In genomic region chr20:3889489-3890409, GRCh38 we compare ENCODE assay signal across 1 cellular context.
TF ChIP-seq lines count a peak whose summit lies in the region.

No MANE protein-coding gene starts in this region.

TF ChIP-seq in HEK293, 187 proteins besides CTCF, POLR2A, EP300 and RAD21 (continued from another document):
- TF ChIP-seq ZBTB11 (tag by site-specific recombination; conservative IDR thresholded peaks at IDR 0.05; ENCODE audit: low read depth): peak; percentile 87
- TF ChIP-seq ZBTB17 (tag by site-specific recombination; IDR thresholded peaks at IDR 0.05): peak; percentile 82; the same call in 1 of the 2 replicates
- TF ChIP-seq ZNF155 (tag by site-specific recombination; IDR thresholded peaks at IDR 0.05): no peak
- no peak for TF ChIP-seq ZNF843 (tag by site-specific recombination; IDR thresholded peaks at IDR 0.05)
- no peak for TF ChIP-seq ZNF654 (tag by site-specific recombination; IDR thresholded peaks at IDR 0.05; ENCODE audit: low read depth)
- TF ChIP-seq KLF8 (tag by site-specific recombination; IDR thresholded peaks at IDR 0.05): peak; percentile 50
- peak; percentile 72 for TF ChIP-seq ZBTB20 (tag by site-specific recombination; IDR thresholded peaks at IDR 0.05)
- TF ChIP-seq ZNF433 (tag by site-specific recombination; IDR thresholded peaks at IDR 0.05; ENCODE audit: low read depth): no peak
- no peak for TF ChIP-seq ZNF37A (tag by site-specific recombination; IDR thresholded peaks at IDR 0.05)
- TF ChIP-seq ZNF692 (tag by site-specific recombination; IDR thresholded peaks at IDR 0.05): 0 out of 2 replicates have a peak, but pooled peaks have one; percentile 8
- peak; percentile 31; the same call in 1 of the 2 replicates for TF ChIP-seq KLF17 (tag by site-specific recombination; IDR thresholded peaks at IDR 0.05)
- TF ChIP-seq ZNF596 (tag by site-specific recombination; IDR thresholded peaks at IDR 0.05): 0 out of 2 replicates have a peak, but pooled peaks have one; percentile 48
- TF ChIP-seq PATZ1 (tag by site-specific recombination; IDR thresholded peaks at IDR 0.05): peak; percentile 63
- no peak for TF ChIP-seq TCF7L2 (IDR thresholded peaks at IDR 0.05; ENCODE audit: borderline replicate concordance, low read depth, low read length)
- peak; percentile 43; the same call in 1 of the 2 replicates for TF ChIP-seq ZNF335 (tag by site-specific recombination; conservative IDR thresholded peaks at IDR 0.05)
- TF ChIP-seq ZNF214 (tag by site-specific recombination; IDR thresholded peaks at IDR 0.05; ENCODE audit: borderline replicate concordance): no peak
- 0 out of 2 replicates have a peak, but pooled peaks have one; percentile 15 for TF ChIP-seq ZFP69B (tag by site-specific recombination; IDR thresholded peaks at IDR 0.05)
- 0 out of 2 replicates have a peak, but pooled peaks have one; percentile 22 for TF ChIP-seq ZBTB1 (tag by site-specific recombination; IDR thresholded peaks at IDR 0.05)
- no peak for TF ChIP-seq PRDM1 (tag by site-specific recombination; IDR thresholded peaks at IDR 0.05)
